28 cellular contexts compared by ENCODE assay signal in the genomic region with DNA sequence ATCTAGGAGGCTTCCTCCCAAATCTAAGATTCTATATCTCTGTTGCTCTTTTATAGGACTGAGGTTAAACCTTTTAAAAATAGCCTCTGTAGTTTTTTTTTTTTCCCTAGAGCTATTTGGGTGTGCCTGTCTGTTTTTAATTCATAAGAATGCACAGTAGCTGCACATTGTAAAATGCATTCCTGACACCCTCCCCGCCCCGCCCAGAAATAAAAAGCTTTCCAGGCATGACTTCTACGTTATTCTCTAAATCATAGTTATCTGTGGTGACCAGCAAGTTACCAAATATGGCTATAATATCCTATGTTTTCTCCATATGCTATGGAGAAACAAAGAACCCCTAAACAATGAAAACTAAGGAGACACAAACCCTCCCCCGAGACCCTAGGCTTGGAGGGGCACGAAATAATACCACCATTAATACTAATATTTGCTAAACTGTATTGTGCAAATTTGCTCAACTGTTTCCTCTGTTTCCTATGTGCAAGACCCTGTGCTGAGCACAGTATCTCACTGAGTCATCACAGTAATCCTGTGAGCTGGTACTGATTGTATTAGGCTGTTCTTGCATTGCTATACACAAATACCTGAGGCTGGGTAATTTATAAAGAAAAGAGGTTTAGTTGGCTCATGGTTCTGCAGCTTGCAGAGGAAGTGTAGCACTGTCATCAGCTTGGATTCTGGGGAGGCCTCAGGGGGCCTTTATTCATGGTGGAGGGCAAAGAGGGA.
"Had no signal": no experiment of that assay in that cellular context is flagged by ENCODE, and none has a peak within 500 bp of the region (broad histone marks: within the 10 kb centered on the region; RNA-seq: fewer than 3 reads in every experiment).

No MANE protein-coding gene starts in this region.

- H3K27ac ChIP-seq: heart left ventricle, left ventricle myocardium inferior, neutrophil, ovary, sigmoid colon, stomach, thyroid gland had no signal

- H3K27me3 ChIP-seq: neutrophil, ovary, sigmoid colon, stomach, thyroid gland had no signal

- H3K4me2 ChIP-seq: smooth muscle cell had no signal

- H3K4me3 ChIP-seq: heart left ventricle, left ventricle myocardium inferior, lung, ovary, sigmoid colon, smooth muscle cell, stomach, thyroid gland had no signal

- ATAC-seq: heart left ventricle; stimulated activated memory B cell treated with anti-CD40 and anti-IgM and Interleukin-4, amounts not matched to agents 10 μg/mL and 1 μg/mL and 100 μg/mL, for 72 hours had no signal

- H3K9me3 ChIP-seq: heart left ventricle, left ventricle myocardium inferior, neutrophil, ovary, sigmoid colon, stomach, thyroid gland had no signal

- H3K4me1 ChIP-seq: heart left ventricle, left ventricle myocardium inferior, stomach, thyroid gland had no signal

- DNase-seq: activated CD4-positive, alpha-beta memory T cell treated with anti-CD3 and anti-CD28 coated beads for 36 hours; activated CD4-positive, alpha-beta T cell treated with anti-CD3 and anti-CD28 coated beads, Interleukin-2, amount 10 ng/mL, durations not matched to agents 24 days and 14 days; activated CD4-positive, CD25-positive, alpha-beta regulatory T cell treated with anti-CD3 and anti-CD28 coated beads, Interleukin-2, amount 50 U/mL, for 72 hours; activated CD8-positive, alpha-beta memory T cell treated with anti-CD3 and anti-CD28 coated beads, Interleukin-2, amount 50 U/mL, for 4 hours; activated gamma-delta T cell; activated naive CD4-positive, alpha-beta T cell treated with anti-CD3 and anti-CD28 coated beads, Interleukin-2, amount 10 ng/mL, durations not matched to agents 7 days and 5 days; activated naive CD8-positive, alpha-beta T cell treated with anti-CD3 and anti-CD28 coated beads, Interleukin-2, amount 10 ng/mL, durations not matched to agents 7 days and 5 days; activated T-cell treated with anti-CD3 and anti-CD28 coated beads, Interleukin-2, amount 50 U/mL, for 24 hours; amniotic stem cell; effector CD8-positive, alpha-beta T cell; foreskin fibroblast; heart left ventricle; kidney glomerular epithelial cell; left ventricle myocardium inferior; mesendoderm; ovary; sigmoid colon; stimulated activated CD4-positive, alpha-beta T cell treated with anti-CD3 and anti-CD28 coated beads, Interleukin-1b, Interleukin-23, amount 100 ng/mL, for 48 hours; stimulated activated CD4-positive, alpha-beta T cell treated with anti-CD3 and anti-CD28 coated beads, Interleukin-4, amount 100 ng/mL, for 4 hours; stimulated activated CD8-positive, alpha-beta memory T cell treated with anti-CD3 and anti-CD28 coated beads, Interleukin-4, amount 100 ng/mL, for 48 hours; stomach; SW 1271; T-helper 9 cell; thyroid gland had no signal

- H3K36me3 ChIP-seq: heart left ventricle, left ventricle myocardium inferior, neutrophil, ovary, sigmoid colon, stomach, thyroid gland had no signal
